8 cellular contexts compared by ENCODE assay signal in the genomic region with DNA sequence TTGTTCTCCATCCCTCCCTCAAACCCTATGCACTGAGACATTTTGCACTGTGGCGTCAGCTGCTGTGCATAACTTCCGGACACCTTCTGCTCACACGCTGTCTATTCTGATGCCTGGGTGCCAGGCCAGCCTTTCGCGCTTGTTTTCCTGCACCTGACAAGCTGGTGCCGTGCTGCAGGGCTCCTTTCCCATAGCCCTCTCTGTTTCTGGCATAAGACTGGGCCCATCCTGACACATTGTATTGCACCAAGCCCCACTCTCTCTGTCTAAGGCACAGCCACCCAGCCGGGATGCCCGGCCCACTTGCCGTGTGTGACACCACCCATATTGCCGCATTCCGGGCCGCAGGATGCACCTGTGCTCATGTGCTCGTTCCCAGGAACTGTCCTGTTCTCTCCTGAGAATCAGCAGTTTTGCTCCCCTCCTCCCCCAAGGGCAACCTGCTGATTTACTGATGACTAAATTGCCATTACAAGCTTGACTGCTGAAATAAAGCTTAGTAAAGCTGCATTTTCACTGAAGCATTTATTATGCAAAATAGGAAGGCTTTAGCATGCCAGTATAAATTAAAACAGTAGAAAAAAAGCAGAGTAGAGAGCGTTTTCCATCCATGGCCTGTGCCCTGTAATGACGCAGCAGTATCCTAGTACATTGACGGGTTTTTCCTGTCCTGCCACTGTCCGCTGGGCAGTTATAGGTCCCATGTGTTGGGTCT.
DNase-seq lines count a peak whose midpoint lies in the region; ATAC-seq and TF ChIP-seq lines count a peak whose summit lies in the region.

No MANE protein-coding gene starts in this region.

- intact Hi-C loops in spleen (cut with DNase I; ENCODE audit: low total_unique reads), result no loop called here
- intact Hi-C loops in Caco-2 (cut with micrococcal nuclease; ENCODE audit: unreplicated experiment), result no loop called here

- no peak overlapping the region for H3K4me3 Mint-ChIP-seq in activated naive CD4-positive, alpha-beta T cell treated with anti-CD3 and anti-CD28 coated beads, Interleukin-2, amount 10 ng/mL, durations not matched to agents 7 days and 5 days
- H3K4me3 Mint-ChIP-seq in activated naive CD8-positive, alpha-beta T cell treated with anti-CD3 and anti-CD28 coated beads for 36 hours, result no peak overlapping the region
- H3K4me3 Mint-ChIP-seq in Caco-2 (ENCODE audit: unreplicated experiment), result no peak overlapping the region
- H3K4me3 Mint-ChIP-seq in progenitor cell of endocrine pancreas (ENCODE audit: low read depth), result no peak overlapping the region

- H3K27me3 Mint-ChIP-seq in activated naive CD4-positive, alpha-beta T cell treated with anti-CD3 and anti-CD28 coated beads, Interleukin-2, amount 10 ng/mL, durations not matched to agents 7 days and 5 days, result no peaks in the 10 kb centered on the region
- H3K27me3 Mint-ChIP-seq in activated naive CD8-positive, alpha-beta T cell treated with anti-CD3 and anti-CD28 coated beads for 36 hours, result no peaks in the 10 kb centered on the region
- H3K27me3 Mint-ChIP-seq in Caco-2 (ENCODE audit: insufficient read depth, unreplicated experiment) (no peaks in the 10 kb centered on the region), progenitor cell of endocrine pancreas (peaks cover 1% of the 10 kb centered on the region)

- DNase-seq in activated naive CD4-positive, alpha-beta T cell treated with anti-CD3 and anti-CD28 coated beads, Interleukin-2, amount 10 ng/mL, durations not matched to agents 7 days and 5 days, result no peak
- DNase-seq in activated naive CD4-positive, alpha-beta T cell treated with Interleukin-2 at 50 U/mL for 16 hours, result no peak
- no peak for DNase-seq in activated naive CD8-positive, alpha-beta T cell treated with anti-CD3 and anti-CD28 coated beads for 36 hours
- DNase-seq in spleen (no peak), Caco-2 (no peak), EL (no peak), progenitor cell of endocrine pancreas (ENCODE audit: low spot score, unreplicated experiment) (no peak)

- H3K36me3 Mint-ChIP-seq in activated naive CD4-positive, alpha-beta T cell treated with anti-CD3 and anti-CD28 coated beads, Interleukin-2, amount 10 ng/mL, durations not matched to agents 7 days and 5 days, result peaks cover 41% of the 10 kb centered on the region
- H3K36me3 Mint-ChIP-seq in activated naive CD8-positive, alpha-beta T cell treated with anti-CD3 and anti-CD28 coated beads for 36 hours, result peaks cover 25% of the 10 kb centered on the region
- H3K36me3 Mint-ChIP-seq in Caco-2 (ENCODE audit: insufficient read depth, unreplicated experiment) (peaks cover 7% of the 10 kb centered on the region), progenitor cell of endocrine pancreas (ENCODE audit: insufficient read depth) (no peaks in the 10 kb centered on the region)

- H3K4me3 ChIP-seq in spleen, result peak overlapping the region in 1 of 8 donors; percentile 20
- no peak overlapping the region for H3K4me3 ChIP-seq in Caco-2 (ENCODE audit: low read depth, low read length)

- POLR2A ChIA-PET in Caco-2 (lab: Charles Lee), result no interaction called here

- H3K36me3 ChIP-seq in spleen (peaks cover 0 to 36% (median 0%) of the 10 kb centered on the region in 6 donors), Caco-2 (ENCODE audit: control insufficient read depth, insufficient read depth, low read length) (no peaks in the 10 kb centered on the region)

- peaks cover 43% of the 10 kb centered on the region for H3K4me1 Mint-ChIP-seq in activated naive CD4-positive, alpha-beta T cell treated with anti-CD3 and anti-CD28 coated beads, Interleukin-2, amount 10 ng/mL, durations not matched to agents 7 days and 5 days
- peaks cover 26% of the 10 kb centered on the region for H3K4me1 Mint-ChIP-seq in activated naive CD8-positive, alpha-beta T cell treated with anti-CD3 and anti-CD28 coated beads for 36 hours
- H3K4me1 Mint-ChIP-seq in Caco-2 (ENCODE audit: low read depth, unreplicated experiment) (no peaks in the 10 kb centered on the region), progenitor cell of endocrine pancreas (ENCODE audit: low read depth) (no peaks in the 10 kb centered on the region)

- BruUV-seq in Caco-2 (replicated peaks; lab: Mats Ljungman, UMichigan), result no TSS peak

- H3K9me3 Mint-ChIP-seq in activated naive CD4-positive, alpha-beta T cell treated with anti-CD3 and anti-CD28 coated beads, Interleukin-2, amount 10 ng/mL, durations not matched to agents 7 days and 5 days, result no peaks in the 10 kb centered on the region
- no peaks in the 10 kb centered on the region for H3K9me3 Mint-ChIP-seq in activated naive CD8-positive, alpha-beta T cell treated with anti-CD3 and anti-CD28 coated beads for 36 hours
- H3K9me3 Mint-ChIP-seq in Caco-2 (ENCODE audit: unreplicated experiment), result peaks cover 3% of the 10 kb centered on the region
- H3K9me3 Mint-ChIP-seq in progenitor cell of endocrine pancreas (ENCODE audit: low read depth), result no peaks in the 10 kb centered on the region

- TF ChIP-seq POLR2A in spleen (IDR thresholded peaks at IDR 0.05), result no peak

- no peaks in the 10 kb centered on the region for H3K27me3 ChIP-seq in spleen (replicated peaks in 1 of 7)
- no peaks in the 10 kb centered on the region for H3K27me3 ChIP-seq in Caco-2 (replicated peaks; ENCODE audit: control insufficient read depth, insufficient read depth, low read length)

- 60 to 77% (median 68%) methylated on average over 15 to 17 of the region's 17 CpGs for WGBS in spleen, 5 donors

- H3K27ac Mint-ChIP-seq in activated naive CD4-positive, alpha-beta T cell treated with anti-CD3 and anti-CD28 coated beads, Interleukin-2, amount 10 ng/mL, durations not matched to agents 7 days and 5 days, result peak overlapping the region; percentile 37
- peak overlapping the region; percentile 76 for H3K27ac Mint-ChIP-seq in activated naive CD8-positive, alpha-beta T cell treated with anti-CD3 and anti-CD28 coated beads for 36 hours
- H3K27ac Mint-ChIP-seq in Caco-2 (ENCODE audit: unreplicated experiment) (no peak overlapping the region), progenitor cell of endocrine pancreas (no peak overlapping the region)

- H3K27ac ChIP-seq in spleen, result peak overlapping the region; percentile 18 to 88 (median 70)

- H3K9me3 ChIP-seq in spleen (no peaks in the 10 kb centered on the region), Caco-2 (no peaks in the 10 kb centered on the region)

- CTCF ChIA-PET in activated naive CD4-positive, alpha-beta T cell treated with anti-CD3 and anti-CD28 coated beads, Interleukin-2, amount 10 ng/mL, durations not matched to agents 7 days and 5 days (lab: Charles Lee), result interaction anchor here (1.8 kb wide), 1 partner anchor 104 kb away, joined by 4 read pairs; no protein-coding TSS in a partner anchor
- CTCF ChIA-PET in Caco-2 (lab: Charles Lee), result no interaction called here

- TF ChIP-seq CTCF in spleen (IDR thresholded peaks at IDR 0.05 in 8 of 11, conservative IDR thresholded peaks at IDR 0.05 in 3 of 11), result no peak
- no peak for TF ChIP-seq CTCF in Caco-2 (IDR thresholded peaks at IDR 0.05; ENCODE audit: insufficient read depth in 1 of 2, low read depth in 1 of 2, low read length in 1 of 2, severe bottlenecking in 1 of 2, unreplicated experiment in 1 of 2)
- no peak for TF ChIP-seq CTCF in progenitor cell of endocrine pancreas (IDR thresholded peaks at IDR 0.05; ENCODE audit: unreplicated experiment)

- ATAC-seq in HG03025 (IDR thresholded peaks at IDR 0.05; ENCODE audit: low FRiP score, unreplicated experiment), result peak; percentile 52

- H3K4me1 ChIP-seq in spleen, result peaks cover 3 to 59% (median 43%) of the 10 kb centered on the region in 6 donors
- no peaks in the 10 kb centered on the region for H3K4me1 ChIP-seq in Caco-2

Comparison
In these comparisons a context has a peak if more than half of its experiments do, and no peak if none do; other contexts are left out.
1. H3K27ac Mint-ChIP-seq: peak in activated naive CD4-positive, alpha-beta T cell treated with anti-CD3 and anti-CD28 coated beads, Interleukin-2, amount 10 ng/mL, durations not matched to agents 7 days and 5 days (single experiment) and activated naive CD8-positive, alpha-beta T cell treated with anti-CD3 and anti-CD28 coated beads for 36 hours (single experiment); none in Caco-2 (single experiment) and progenitor cell of endocrine pancreas (single experiment).